Comparison of ENCODE assay signal across 9 cellular contexts in genomic region chr19:17830567-17831418, GRCh38. TPM values are rescaled to one million over a fixed set of nuclear protein-coding genes. Genes with fewer than 3 reads are reported as not detected.
DNase-seq lines count a peak whose midpoint lies in the region; ATAC-seq, FAIRE-seq and TF ChIP-seq lines count a peak whose summit lies in the region.
"Had no signal": no experiment of that assay in that cellular context is flagged by ENCODE, and none has a peak within 500 bp of the region (broad histone marks: within the 10 kb centered on the region; RNA-seq: fewer than 3 reads in every experiment).

No MANE protein-coding gene starts in this region.

- H3K4me2 ChIP-seq in mammary epithelial cell (ENCODE audit: insufficient read depth, low read depth, low read length), result no peak overlapping the region

- 100% methylated on average over 1 of the region's 50 CpGs for WGBS in mammary epithelial cell (ENCODE audit: low coverage, missing lambda C conversion rate)

- H3K4me1 ChIP-seq in vagina (peaks cover 7% of the 10 kb centered on the region), mammary epithelial cell (ENCODE audit: insufficient read depth, low read length) (no peaks in the 10 kb centered on the region)

- CTCF ChIA-PET in mammary epithelial cell (lab: Charles Lee; ENCODE audit: low non-redundant PET), result no interaction called here

- H3K36me3 ChIP-seq in vagina (no peaks in the 10 kb centered on the region), mammary epithelial cell (ENCODE audit: insufficient read depth, low read length) (no peaks in the 10 kb centered on the region)

- no peaks in the 10 kb centered on the region for H3K27me3 ChIP-seq in vagina
- no peaks in the 10 kb centered on the region for H3K27me3 ChIP-seq in mammary epithelial cell (ENCODE audit: insufficient read depth, low read length)

- H3K9ac ChIP-seq in mammary epithelial cell (ENCODE audit: insufficient read depth, low read length), result no peak overlapping the region

- TF ChIP-seq CTCF in neural crest cell (conservative IDR thresholded peaks at IDR 0.05) (no peak), vagina (IDR thresholded peaks at IDR 0.05) (no peak), mammary epithelial cell (conservative IDR thresholded peaks at IDR 0.05 in 1 of 2, IDR thresholded peaks at IDR 0.05 in 1 of 2; ENCODE audit: extremely low read depth in 1 of 2, insufficient read depth in 1 of 2, low read depth in 1 of 2, low read length in 2 of 2) (no peak)

- no peaks in the 10 kb centered on the region for H3K36me3 Mint-ChIP-seq in neural crest cell (ENCODE audit: low read depth)

- H3K27ac ChIP-seq in vagina (no peak overlapping the region), mammary epithelial cell (ENCODE audit: insufficient read depth, low read depth, low read length) (no peak overlapping the region)

- in situ Hi-C loops in mammary epithelial cell (cut with MboI; ENCODE audit: low sequenced_read_pairs in 2 of 2), result no loop called here

- H3K79me2 ChIP-seq in mammary epithelial cell (ENCODE audit: insufficient read depth, low read length), result no peaks in the 10 kb centered on the region

- ATAC-seq in GM21737 (IDR thresholded peaks at IDR 0.05; ENCODE audit: unreplicated experiment), result no peak

- peak overlapping the region; percentile 3 to 20 for H3K4me3 ChIP-seq in vagina
- H3K4me3 ChIP-seq in mammary epithelial cell (replicated peaks in 1 of 3; ENCODE audit: insufficient read depth in 1 of 3, low read depth in 2 of 3, low read length in 3 of 3), result no peak overlapping the region

- BruUV-seq in mammary epithelial cell (replicated peaks; lab: Mats Ljungman, UMichigan), result no TSS peak

- H3K27me3 Mint-ChIP-seq in neural crest cell (ENCODE audit: low read depth), result peaks cover 22% of the 10 kb centered on the region
- H3K27me3 Mint-ChIP-seq: stimulated activated naive CD8-positive, alpha-beta T cell treated with anti-CD3 and anti-CD28 coated beads, Interleukin-15, Interleukin-2, amounts not matched to agents 100 ng/mL and 50 ng/mL, for 24 hours had no signal

- TF ChIP-seq POLR2A in GM12892 (IDR thresholded peaks at IDR 0.05; ENCODE audit: low read depth, low read length) (no peak), vagina (IDR thresholded peaks at IDR 0.05) (no peak)

- intact Hi-C loops in vagina (cut with DNase I) (no loop called here), mammary epithelial cell (cut with micrococcal nuclease) (no loop called here)

- FAIRE-seq in GM12892 (lab: Jason Lieb, UNC), result no peak

- no peaks in the 10 kb centered on the region for H4K20me1 ChIP-seq in mammary epithelial cell (ENCODE audit: insufficient read depth, low read length)

- dilution Hi-C loops in mammary epithelial cell (cut with HindIII; ENCODE audit: low sequenced_read_pairs), result no loop called here

- no peaks in the 10 kb centered on the region for H3K9me3 ChIP-seq in vagina
- H3K9me3 ChIP-seq in mammary epithelial cell (replicated peaks; ENCODE audit: insufficient read depth, low read length), result no peaks in the 10 kb centered on the region

- H3K4me3 Mint-ChIP-seq in neural crest cell, result peak overlapping the region; percentile 83
- H3K4me3 Mint-ChIP-seq: stimulated activated naive CD8-positive, alpha-beta T cell treated with anti-CD3 and anti-CD28 coated beads, Interleukin-15, Interleukin-2, amounts not matched to agents 100 ng/mL and 50 ng/mL, for 24 hours had no signal

- H2AFZ ChIP-seq in mammary epithelial cell (ENCODE audit: low read depth, low read length), result no peak overlapping the region

- peak overlapping the region; percentile 89 for H3K27ac Mint-ChIP-seq in neural crest cell (ENCODE audit: unreplicated experiment)
- H3K27ac Mint-ChIP-seq: stimulated activated naive CD8-positive, alpha-beta T cell treated with anti-CD3 and anti-CD28 coated beads, Interleukin-15, Interleukin-2, amounts not matched to agents 100 ng/mL and 50 ng/mL, for 24 hours had no signal

- peaks cover 18% of the 10 kb centered on the region for H3K4me1 Mint-ChIP-seq in neural crest cell

- no peaks in the 10 kb centered on the region for H3K9me3 Mint-ChIP-seq in neural crest cell
- H3K9me3 Mint-ChIP-seq: stimulated activated naive CD8-positive, alpha-beta T cell treated with anti-CD3 and anti-CD28 coated beads, Interleukin-15, Interleukin-2, amounts not matched to agents 100 ng/mL and 50 ng/mL, for 24 hours had no signal

- DNase-seq in GM12892 (ENCODE audit: insufficient read length), result peak; percentile 78
- peak; percentile 92 for DNase-seq in NCI-H2171 treated with DMSO at 0.1 percent for 48 hours (lab: John Stamatoyannopoulos, UW)
- DNase-seq in activated T-cell treated with anti-CD3 and anti-CD28 coated beads for 48 hours (ENCODE audit: low read depth), result peak; percentile 63
- peak; percentile 57 for DNase-seq in fibroblast of the conjunctiva (ENCODE audit: low read depth)
- DNase-seq in neural crest cell (ENCODE audit: low read depth, low spot score), result peak; percentile 62
- no peak for DNase-seq in vagina (ENCODE audit: extremely low spot score in 2 of 2)
- no peak for DNase-seq in mammary epithelial cell

RNA-seq across cellular contexts. Expression of gene INSL3, which starts 9.5 kb away (rescaled TPM):
- 0.40 TPM for polyA plus RNA-seq in GM12892 (2012; ENCODE audit: missing spikeins)
- total RNA-seq in neural crest cell, result not detected in 2 replicates
- total RNA-seq in vagina, result not detected
- not detected for total RNA-seq in mammary epithelial cell
- polyA plus RNA-seq in mammary epithelial cell, result not detected
- not detected for polyA minus RNA-seq in mammary epithelial cell

RNA-seq across cellular contexts. Expression of gene JAK3, which starts 17.0 kb away (rescaled TPM):
- polyA plus RNA-seq in GM12892 (2012; ENCODE audit: missing spikeins), result 24.6 TPM
- total RNA-seq in neural crest cell (1.3 and 1.6 TPM in 2 replicates), vagina (10.8 TPM), mammary epithelial cell (1 to 10 TPM in 1 of 2 donors, under 1 TPM in 1; 0.31 to 8.2 TPM)
- polyA plus RNA-seq in mammary epithelial cell, result 0.15 TPM
- polyA minus RNA-seq in mammary epithelial cell, result 0.98 TPM

RNA-seq across cellular contexts. Expression of gene RPL18A, which starts 28.9 kb away (rescaled TPM):
- polyA plus RNA-seq in GM12892 (2012; ENCODE audit: missing spikeins), result 3,536 TPM
- total RNA-seq in neural crest cell (2,184 and 2,260 TPM in 2 replicates), vagina (1,768 TPM), mammary epithelial cell (1,000 to 10,000 TPM; 1,272 to 2,030 TPM)
- 1,907 TPM for polyA plus RNA-seq in mammary epithelial cell
- 452 TPM for polyA minus RNA-seq in mammary epithelial cell

RNA-seq across cellular contexts. Expression of gene B3GNT3, which starts 35.9 kb away (rescaled TPM):
- polyA plus RNA-seq in GM12892 (2012; ENCODE audit: missing spikeins), result not detected
- not detected in 2 replicates for total RNA-seq in neural crest cell
- 1.5 TPM for total RNA-seq in vagina
- total RNA-seq in mammary epithelial cell, result 10 to 100 TPM in 1 of 2 donors, 1 to 10 TPM in 1; 2.3 to 18.6 TPM
- 7.5 TPM for polyA plus RNA-seq in mammary epithelial cell
- polyA minus RNA-seq in mammary epithelial cell, result 11.2 TPM

RNA-seq across cellular contexts. Expression of gene SLC5A5, which starts 41.0 kb away (rescaled TPM):
- 0.08 TPM for polyA plus RNA-seq in GM12892 (2012; ENCODE audit: missing spikeins)
- total RNA-seq in neural crest cell (not detected in 2 replicates), vagina (not detected), mammary epithelial cell (not detected)
- polyA plus RNA-seq in mammary epithelial cell, result not detected
- polyA minus RNA-seq in mammary epithelial cell, result not detected

Comparison
In these comparisons a context has a peak if more than half of its experiments do, and no peak if none do; other contexts are left out.
1. DNase-seq: peak in GM12892 (single experiment), NCI-H2171 treated with DMSO at 0.1 percent for 48 hours (single experiment), activated T-cell treated with anti-CD3 and anti-CD28 coated beads for 48 hours (single experiment), fibroblast of the conjunctiva (single experiment) and neural crest cell (single experiment); none in vagina (0 of 2) and mammary epithelial cell (single experiment).
2. H3K4me3 ChIP-seq: peak in vagina (2 of 2); none in mammary epithelial cell (0 of 3).